ENCODE assay signal across 10 cellular contexts in the genomic region with DNA sequence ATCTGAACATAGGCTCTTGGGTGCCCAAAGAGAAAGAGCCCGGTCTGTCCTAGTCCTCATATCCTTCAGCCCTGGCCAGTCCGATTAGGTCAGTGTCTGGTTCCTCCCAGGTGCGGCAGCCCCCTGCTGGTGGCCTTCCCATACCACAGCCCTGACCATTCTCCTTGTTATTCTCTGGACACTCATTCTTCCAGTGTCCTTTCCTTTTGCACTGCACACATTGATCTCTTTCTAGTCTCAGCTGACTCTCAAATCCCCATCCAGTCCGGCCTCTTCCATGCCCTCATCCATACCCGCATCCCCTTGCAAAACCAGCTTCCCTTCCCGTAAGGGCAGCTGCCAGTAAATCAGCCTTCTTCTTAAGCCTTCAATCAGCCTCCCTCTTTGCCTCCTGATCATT.
A peak's percentile ranks its signal among the peaks of the same experiment; 100 is the strongest.
DNase-seq lines count a peak whose midpoint lies in the region; ATAC-seq and TF ChIP-seq lines count a peak whose summit lies in the region.
"Had no signal": no experiment of that assay in that cellular context is flagged by ENCODE, and none has a peak within 500 bp of the region (broad histone marks: within the 10 kb centered on the region; RNA-seq: fewer than 3 reads in every experiment).

No MANE protein-coding gene starts in this region.

- CTCF ChIA-PET in GM10248 (lab: Yijun Ruan, JAX) = interaction anchor here (0.9 to 14.9 kb wide), 13 partner anchors 8 to 225 kb away, joined by 3 to 541 read pairs (median 4); no protein-coding TSS in a partner anchor

- no peak for ATAC-seq in HG02571 (IDR thresholded peaks at IDR 0.05; ENCODE audit: unreplicated experiment)
- ATAC-seq in GM18498 (IDR thresholded peaks at IDR 0.05; ENCODE audit: unreplicated experiment) = no peak

- peak; percentile 53 for TF ChIP-seq CTCF in GM10248 (IDR thresholded peaks at IDR 0.05; ENCODE audit: control extremely low read depth, extremely low read depth, low read depth, missing control alignments)
- peak in 5 of 6 experiments; percentile 6 to 46 (median 25) for TF ChIP-seq CTCF in Peyer's patch (IDR thresholded peaks at IDR 0.05)
- peak; percentile 53 for TF ChIP-seq CTCF in kidney epithelial cell (IDR thresholded peaks at IDR 0.05; ENCODE audit: insufficient read depth, low read length, poor library complexity, severe bottlenecking)
- TF ChIP-seq CTCF in dorsolateral prefrontal cortex (IDR thresholded peaks at IDR 0.05 in 54 of 56, conservative IDR thresholded peaks at IDR 0.05 in 2 of 56; ENCODE audit: low read depth in 1 of 56, partially characterized antibody in 56 of 56) = peak in 14 of 56 donors; percentile 8 to 34 (median 21)

- intact Hi-C loops in dorsolateral prefrontal cortex (cut with DNase I) = no loop called here

- H3K27me3 ChIP-seq in Peyer's patch (no peaks in the 10 kb centered on the region), kidney epithelial cell (ENCODE audit: control insufficient read depth, insufficient read depth, low read length) (no peaks in the 10 kb centered on the region), dorsolateral prefrontal cortex (peaks cover 0 to 68% (median 23%) of the 10 kb centered on the region in 45 donors)

- H3K36me3 ChIP-seq in Peyer's patch (no peaks in the 10 kb centered on the region), kidney epithelial cell (ENCODE audit: control insufficient read depth, insufficient read depth, low read length) (no peaks in the 10 kb centered on the region)

- no peak for TF ChIP-seq POLR2A in Peyer's patch (IDR thresholded peaks at IDR 0.05)

- H3K4me1 ChIP-seq in Peyer's patch = peaks cover 0 to 9% (median 0%) of the 10 kb centered on the region in 4 donors

- DNase-seq in AG20443 (ENCODE audit: low spot score) = peak; percentile 24
- DNase-seq in GM10248 (ENCODE audit: extremely low spot score) = no peak
- DNase-seq in Peyer's patch = peak in 2 of 3 donors; percentile 57 to 59
- no peak for DNase-seq in kidney epithelial cell (ENCODE audit: low read depth)
- no peak for DNase-seq in DMS79 treated with DMSO at 0.1 percent for 48 hours (lab: John Stamatoyannopoulos, UW)
- no peak for DNase-seq in dorsolateral prefrontal cortex
- DNase-seq: activated effector memory CD4-positive, alpha-beta T cell treated with Interleukin-2 at 50 U/mL for 16 hours; NCI-H2081 had no signal

- H3K9me3 ChIP-seq in Peyer's patch = no peaks in the 10 kb centered on the region

- POLR2A ChIA-PET in GM10248 (lab: Yijun Ruan, JAX) = no interaction called here

- H3K27ac ChIP-seq in Peyer's patch (no peak overlapping the region), dorsolateral prefrontal cortex (no peak overlapping the region)

- H3K4me3 ChIP-seq in Peyer's patch = no peak overlapping the region
- no peak overlapping the region for H3K4me3 ChIP-seq in kidney epithelial cell (ENCODE audit: low read depth, low read length)
- H3K4me3 ChIP-seq in dorsolateral prefrontal cortex = no peak overlapping the region

Comparison
In these comparisons a context has a peak if more than half of its experiments do, and no peak if none do; other contexts are left out.
1. DNase-seq: peak in AG20443 (single experiment) and Peyer's patch (2 of 3); none in GM10248 (single experiment), kidney epithelial cell (single experiment), DMS79 treated with DMSO at 0.1 percent for 48 hours (single experiment) and dorsolateral prefrontal cortex (0 of 10).